ENCODE assay signal across 8 cellular contexts in the genomic region with DNA sequence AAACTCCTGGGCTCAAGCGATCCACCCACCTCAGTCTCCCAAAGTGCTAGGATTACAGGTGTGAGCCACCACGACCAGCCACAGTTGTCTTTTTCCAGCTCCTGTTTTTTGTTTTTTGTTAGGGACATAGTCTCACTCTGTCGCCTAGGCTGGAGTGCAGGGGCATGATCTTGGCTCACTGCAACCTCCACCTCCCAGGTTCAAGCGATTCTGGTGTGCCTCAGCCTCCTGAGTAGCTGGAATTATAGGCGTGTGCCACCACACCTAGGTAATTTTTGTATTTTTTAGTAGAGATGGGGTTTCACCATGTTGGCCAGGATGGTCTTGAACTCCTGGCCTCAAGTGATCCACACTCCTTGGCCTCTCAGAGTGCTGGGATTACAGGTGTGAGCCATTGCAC. TPM values are rescaled to one million over a fixed set of nuclear protein-coding genes. Genes with fewer than 3 reads are reported as not detected.
DNase-seq lines count a peak whose midpoint lies in the region; ATAC-seq, FAIRE-seq and TF ChIP-seq lines count a peak whose summit lies in the region.
"Not testable (repeated sequence)": the region's sequence is repeated elsewhere in the genome, so short reads cannot be mapped to it uniquely, and the experiment has no call there.

No MANE protein-coding gene starts in this region.

- H3K9me3 ChIP-seq in A549; DOHH2 (ENCODE audit: control insufficient read depth, insufficient read depth, low read length); Karpas-422 (ENCODE audit: low read length); K562 (replicated peaks; ENCODE audit: control insufficient read depth, insufficient read depth, low read depth, low read length); iPS-15b (ENCODE audit: control insufficient read depth, insufficient read depth, low read length): not testable (repeated sequence)

- WGBS in A549 (ENCODE audit: missing lambda C conversion rate) = 93% methylated on average over 5 of the region's 5 CpGs
- WGBS in K562 (ENCODE audit: insufficient coverage, low coverage, missing lambda C conversion rate) = 80% methylated on average over 5 of the region's 5 CpGs

- H4K20me1 ChIP-seq in DOHH2 (ENCODE audit: control insufficient read depth, insufficient read depth, low read depth, low read length) = peaks cover 39% of the 10 kb centered on the region
- H4K20me1 ChIP-seq in Karpas-422 (ENCODE audit: insufficient read depth, low read depth, low read length) = peaks cover 63% of the 10 kb centered on the region
- peaks cover 61% of the 10 kb centered on the region for H4K20me1 ChIP-seq in K562 (replicated peaks; ENCODE audit: control insufficient read depth, insufficient read depth, low read length)

- not testable (repeated sequence) for H3K9me3 Mint-ChIP-seq in T-cell; activated T-cell treated with anti-CD3 and anti-CD28 coated beads, Interleukin-2, amount 50 U/mL, for 72 hours; neural crest cell

- H3K4me3 Mint-ChIP-seq in T-cell = peak overlapping the region in 2 of 3 donors; percentile 17 to 89
- H3K4me3 Mint-ChIP-seq in activated T-cell treated with anti-CD3 and anti-CD28 coated beads, Interleukin-2, amount 50 U/mL, for 72 hours = peak overlapping the region; percentile 95 to 98
- H3K4me3 Mint-ChIP-seq in neural crest cell = peak overlapping the region; percentile 34

- H3K36me3 Mint-ChIP-seq in T-cell (peaks cover 48% of the 10 kb centered on the region), neural crest cell (ENCODE audit: low read depth) (peaks cover 34% of the 10 kb centered on the region)
- peaks cover 20 to 46% of the 10 kb centered on the region in 2 donors for H3K36me3 Mint-ChIP-seq in activated T-cell treated with anti-CD3 and anti-CD28 coated beads, Interleukin-2, amount 50 U/mL, for 72 hours (ENCODE audit: insufficient read depth in 2 of 2)

- H3K4me2 ChIP-seq in A549 = peak overlapping the region; percentile 88
- peak overlapping the region; percentile 67 for H3K4me2 ChIP-seq in DOHH2 (ENCODE audit: low read length)
- H3K4me2 ChIP-seq in Karpas-422 (ENCODE audit: low read depth, low read length, poor library complexity, severe bottlenecking) = peak overlapping the region; percentile 92
- peak overlapping the region; percentile 97 for H3K4me2 ChIP-seq in K562 (ENCODE audit: insufficient read depth, low read length)

- H3K4me3 ChIP-seq in A549 (peak overlapping the region; percentile 95; the same call in 1 of the 3 replicates), DOHH2 (ENCODE audit: low read length) (peak overlapping the region; percentile 88), Karpas-422 (ENCODE audit: low read length) (peak overlapping the region; percentile 97; the same call in 1 of the 2 replicates), K562 (peak overlapping the region; percentile 95; the same call in 1 of the 2 replicates), iPS-15b (ENCODE audit: low read depth, low read length) (peak overlapping the region; percentile 37)

- H3K9me1 ChIP-seq in K562 (ENCODE audit: control insufficient read depth, insufficient read depth, low read length) = peaks cover 16% of the 10 kb centered on the region

- H3K27ac ChIP-seq in A549; DOHH2 (ENCODE audit: low read depth, low read length); K562 (ENCODE audit: extremely low read depth, low read depth, low read length): not testable (repeated sequence)
- H3K27ac ChIP-seq in Karpas-422 (ENCODE audit: low read length) = peak overlapping the region; percentile 87; the same call in 1 of the 2 replicates

- not testable (repeated sequence) for FAIRE-seq in A549 (lab: Jason Lieb, UNC); K562 (lab: Jason Lieb, UNC)

- H2AFZ ChIP-seq in Karpas-422 (ENCODE audit: low read length); K562 (ENCODE audit: low read depth, low read length): not testable (repeated sequence)

- H3K27me3 Mint-ChIP-seq in T-cell; activated T-cell treated with anti-CD3 and anti-CD28 coated beads, Interleukin-2, amount 50 U/mL, for 72 hours (ENCODE audit: low read depth); neural crest cell (ENCODE audit: low read depth): not testable (repeated sequence)

- not testable (repeated sequence) for H3F3A ChIP-seq in DOHH2 (ENCODE audit: control insufficient read depth, insufficient read depth)

- BruUV-seq in K562 (replicated peaks; lab: Mats Ljungman, UMichigan) = not testable (repeated sequence)

- not testable (repeated sequence) for ATAC-seq in A549; T-cell (replicated peaks in 1 of 4); activated T-cell treated with anti-CD3 and anti-CD28 coated beads, Interleukin-2, amount 50 U/mL, for 72 hours (replicated peaks in 1 of 2); K562

- intact Hi-C loops in K562 (cut with micrococcal nuclease) = not testable (repeated sequence)

- H3K79me2 ChIP-seq in DOHH2 (ENCODE audit: control insufficient read depth, low read length) (peaks cover 70% of the 10 kb centered on the region), Karpas-422 (ENCODE audit: low read length) (peaks cover 68% of the 10 kb centered on the region), K562 (ENCODE audit: control insufficient read depth, insufficient read depth, low read length) (peaks cover 73% of the 10 kb centered on the region)

- not testable (repeated sequence) for TF ChIP-seq EP300 in A549 (IDR thresholded peaks at IDR 0.05); K562 (IDR thresholded peaks at IDR 0.05; ENCODE audit: low read length)

- not testable (repeated sequence) for H3K27ac Mint-ChIP-seq in T-cell; neural crest cell (ENCODE audit: unreplicated experiment)
- peak overlapping the region; percentile 98 for H3K27ac Mint-ChIP-seq in activated T-cell treated with anti-CD3 and anti-CD28 coated beads, Interleukin-2, amount 50 U/mL, for 72 hours

- H3K27me3 ChIP-seq in DOHH2 (ENCODE audit: control insufficient read depth, low read length); Karpas-422 (ENCODE audit: low read length); K562 (ENCODE audit: control insufficient read depth in 2 of 2, insufficient read depth in 2 of 2, low read length in 2 of 2); iPS-15b (ENCODE audit: control insufficient read depth, insufficient read depth, low read length): not testable (repeated sequence)

- not testable (repeated sequence) for H3K9me2 ChIP-seq in DOHH2 (replicated peaks; ENCODE audit: control insufficient read depth, low read length); Karpas-422 (replicated peaks; ENCODE audit: insufficient read depth, low read length)

- CTCF ChIA-PET in A549 (lab: Yijun Ruan, JAX) = interaction anchor here (1.4 to 7.7 kb wide), 6 partner anchors 11 to 39 kb away, joined by 3 to 142 read pairs (median 6); a partner anchor contains a TSS
- CTCF ChIA-PET in T-cell (lab: Charles Lee) = interaction anchor here in 1 of 2 donors (0.7 to 3.5 kb wide), 2 partner anchors 14 to 426 kb away, joined by 3 to 72 read pairs; no protein-coding TSS in a partner anchor
- CTCF ChIA-PET in K562 (lab: Yijun Ruan, JAX; ENCODE audit: low intra/inter-chr PET ratio) = not testable (repeated sequence)

- not testable (repeated sequence) for TF ChIP-seq POLR2A in A549 (IDR thresholded peaks at IDR 0.05; ENCODE audit: low read length); K562 (conservative IDR thresholded peaks at IDR 0.05)

- not testable (repeated sequence) for TF ChIP-seq RAD21 in A549 (conservative IDR thresholded peaks at IDR 0.05 in 1 of 2, IDR thresholded peaks at IDR 0.05 in 1 of 2); K562 (CRISPR knock-in tag; conservative IDR thresholded peaks at IDR 0.05 in 1 of 2, IDR thresholded peaks at IDR 0.05 in 1 of 2)

- H3K9ac ChIP-seq in Karpas-422 (ENCODE audit: low read length) (peak overlapping the region; percentile 89; the same call in 1 of the 2 replicates), K562 (ENCODE audit: insufficient read depth in 1 of 2, low read depth in 2 of 2, low read length in 2 of 2) (peak overlapping the region; percentile 98 to 99; a peak in 3 of 4 replicates)
- not testable (repeated sequence) for H3K9ac ChIP-seq in iPS-15b (ENCODE audit: low read depth, low read length)

- POLR2A ChIA-PET in A549 (lab: Yijun Ruan, JAX) = not testable (repeated sequence)
- POLR2A ChIA-PET in T-cell (lab: Charles Lee) (interaction anchor here in 1 of 2 donors (0.6 kb wide), 1 partner anchor 14 kb away, joined by 4 read pairs; no protein-coding TSS in a partner anchor), K562 (lab: Yijun Ruan, JAX) (interaction anchor here (0.5 to 5.6 kb wide), 9 partner anchors 8 to 88 kb away, joined by 3 to 130 read pairs (median 8); a partner anchor contains a TSS)

- H3K4me1 Mint-ChIP-seq in T-cell = peaks cover 52 to 57% (median 57%) of the 10 kb centered on the region in 3 donors
- H3K4me1 Mint-ChIP-seq in activated T-cell treated with anti-CD3 and anti-CD28 coated beads, Interleukin-2, amount 50 U/mL, for 72 hours (ENCODE audit: low read depth) = peaks cover 63% of the 10 kb centered on the region
- peaks cover 35% of the 10 kb centered on the region for H3K4me1 Mint-ChIP-seq in neural crest cell

- peaks cover 24% of the 10 kb centered on the region; the same call in 2 of the 3 replicates for H3K4me1 ChIP-seq in A549
- H3K4me1 ChIP-seq in DOHH2 (ENCODE audit: control insufficient read depth, low read length) = peaks cover 33% of the 10 kb centered on the region
- peaks cover 58% of the 10 kb centered on the region for H3K4me1 ChIP-seq in Karpas-422 (ENCODE audit: low read length)
- H3K4me1 ChIP-seq in K562 (replicated peaks in 1 of 2; ENCODE audit: control insufficient read depth in 2 of 2, insufficient read depth in 2 of 2, low read length in 2 of 2) = peaks cover 20 to 31% of the 10 kb centered on the region in 2 experiments; a peak in 4 of 5 replicates
- peaks cover 13% of the 10 kb centered on the region for H3K4me1 ChIP-seq in iPS-15b (ENCODE audit: control insufficient read depth, insufficient read depth, low read length)

- not testable (repeated sequence) for TF ChIP-seq CTCF in A549 (IDR thresholded peaks at IDR 0.05); DOHH2 (IDR thresholded peaks at IDR 0.05; ENCODE audit: low read depth, low read length, poor library complexity, severe bottlenecking); K562 (IDR thresholded peaks at IDR 0.05 in 2 of 3, conservative IDR thresholded peaks at IDR 0.05 in 1 of 3; ENCODE audit: insufficient read depth in 2 of 3, low read depth in 1 of 3, low read length in 3 of 3); neural crest cell (conservative IDR thresholded peaks at IDR 0.05)

- not testable (repeated sequence) for DNase-seq in A549 (ENCODE audit: low read depth in 1 of 2, low spot score in 1 of 2); Karpas-422; T-cell; activated T-cell treated with anti-CD3 and anti-CD28 coated beads, Interleukin-2, amount 50 U/mL, for 72 hours; K562 (ENCODE audit: extremely low read depth in 1 of 4, low spot score in 3 of 4); neural crest cell (ENCODE audit: low read depth, low spot score)

- in situ Hi-C loops in K562 (cut with MboI) = not testable (repeated sequence)

- H3K36me3 ChIP-seq in DOHH2 (ENCODE audit: control insufficient read depth, low read length) = peaks cover 68% of the 10 kb centered on the region
- H3K36me3 ChIP-seq in Karpas-422 (ENCODE audit: insufficient read depth, low read length) = peaks cover 61% of the 10 kb centered on the region
- peaks cover 70% of the 10 kb centered on the region for H3K36me3 ChIP-seq in K562 (ENCODE audit: control insufficient read depth, insufficient read depth, low read length)
- peaks cover 57% of the 10 kb centered on the region for H3K36me3 ChIP-seq in iPS-15b (ENCODE audit: control insufficient read depth, insufficient read depth, low read length)

RNA-seq across cellular contexts. Expression of a gene that starts 2.3 kb away (rescaled TPM):
- 154 and 159 TPM in 2 replicates for polyA plus RNA-seq in A549 (2011; rRNA removed)
- 191 and 192 TPM in 2 replicates for polyA plus RNA-seq in A549 (2012; cell fraction: cytosol; rRNA removed)
- 203 and 229 TPM in 2 replicates for polyA plus RNA-seq in A549 (2012; cell fraction: nucleus; rRNA removed)
- polyA plus RNA-seq in A549 (2017; fragmentation: RNase III; extraction: RNeasy Plus Mini Kit Qiagen cat#74134 plus additional on column Dnase treatment) = 122 to 128 TPM (median 125 TPM) in 3 replicates
- polyA minus RNA-seq in A549 (2011; rRNA and poly(A)+ RNA removed) = 103 and 114 TPM in 2 replicates
- 27.3 and 36.4 TPM in 2 replicates for total RNA-seq in Karpas-422 (2014; rRNA removed; shearing (Covaris generic); ENCODE audit: low replicate concordance)
- total RNA-seq in T-cell = 10 to 100 TPM; 46.7 to 77.9 (median 67.6) TPM
- 100 to 1,000 TPM; 119 to 137 TPM for total RNA-seq in activated T-cell treated with anti-CD3 and anti-CD28 coated beads, Interleukin-2, amount 50 U/mL, for 72 hours
- total RNA-seq in K562 (2011; cell fraction: chromatin; rRNA removed; ENCODE audit: low replicate concordance) = 199 and 404 TPM in 2 replicates
- total RNA-seq in K562 (2011; cell fraction: nucleolus; rRNA removed) = 262 and 289 TPM in 2 replicates
- 279 and 385 TPM in 2 replicates for total RNA-seq in K562 (2011; cell fraction: nucleoplasm; rRNA removed)
- 57.7 and 72.7 TPM in 2 replicates for total RNA-seq in K562 (2014; rRNA removed)
- total RNA-seq in K562 (2014; rRNA removed; fragmentation: Illumina TruSeq; extraction: Trizol) = 66.3 and 73.6 TPM in 2 replicates
- total RNA-seq in K562 (2015; rRNA removed; fragmentation: Illumina TruSeq; extraction: Trizol) = 69.9 and 74.3 TPM in 2 replicates
- 106 and 112 TPM in 2 replicates for total RNA-seq in K562 (2021)
- polyA plus RNA-seq in K562 (2011; rRNA removed) = 38.8 and 50.3 TPM in 2 replicates
- polyA plus RNA-seq in K562 (2011; cell fraction: cytosol; rRNA removed) = 46.3 and 48.3 TPM in 2 replicates
- 168 and 245 TPM in 2 replicates for polyA plus RNA-seq in K562 (2011; cell fraction: nucleus; rRNA removed)
- 55.7 and 78.9 TPM in 2 replicates for polyA plus RNA-seq in K562 (2012)
- polyA plus RNA-seq in K562 (2014; fragmentation: Illumina TruSeq; extraction: Trizol) = 32.6 and 39.0 TPM in 2 replicates
- polyA plus RNA-seq in K562 (2014; fragmentation: Nextera tagmentation; extraction: Ambion mirVana) = 10 to 100 TPM; 29.8 to 35.9 TPM
- polyA plus RNA-seq in K562 (2014; rRNA removed) = 72.2 and 73.2 TPM in 2 replicates
- polyA minus RNA-seq in K562 (2011; rRNA and poly(A)+ RNA removed) = 318 and 400 TPM in 2 replicates
- 171 and 228 TPM in 2 replicates for polyA minus RNA-seq in K562 (2011; cell fraction: cytosol; rRNA and poly(A)+ RNA removed)
- 155 and 182 TPM in 2 replicates for polyA minus RNA-seq in K562 (2011; cell fraction: nucleus; rRNA and poly(A)+ RNA removed)
- total RNA-seq in neural crest cell = 64.9 and 65.5 TPM in 2 replicates

RNA-seq across cellular contexts. Expression of a gene that starts 39.8 kb away (rescaled TPM):
- 35.9 and 38.9 TPM in 2 replicates for polyA plus RNA-seq in A549 (2011; rRNA removed)
- 5.7 and 7.2 TPM in 2 replicates for polyA plus RNA-seq in A549 (2012; cell fraction: cytosol; rRNA removed)
- polyA plus RNA-seq in A549 (2012; cell fraction: nucleus; rRNA removed) = 7.5 and 12.1 TPM in 2 replicates
- polyA plus RNA-seq in A549 (2017; fragmentation: RNase III; extraction: RNeasy Plus Mini Kit Qiagen cat#74134 plus additional on column Dnase treatment) = 14.9 to 15.4 TPM (median 15.1 TPM) in 3 replicates
- polyA minus RNA-seq in A549 (2011; rRNA and poly(A)+ RNA removed) = 43.0 and 47.5 TPM in 2 replicates
- total RNA-seq in Karpas-422 (2014; rRNA removed; shearing (Covaris generic); ENCODE audit: low replicate concordance) = 27.2 and 58.6 TPM in 2 replicates
- total RNA-seq in T-cell = 10 to 100 TPM; 42.7 to 50.1 (median 46.1) TPM
- total RNA-seq in activated T-cell treated with anti-CD3 and anti-CD28 coated beads, Interleukin-2, amount 50 U/mL, for 72 hours = 10 to 100 TPM; 39.5 to 43.3 TPM
- 43.1 and 99.4 TPM in 2 replicates for total RNA-seq in K562 (2011; cell fraction: chromatin; rRNA removed; ENCODE audit: low replicate concordance)
- total RNA-seq in K562 (2011; cell fraction: nucleolus; rRNA removed) = 19.2 and 27.8 TPM in 2 replicates
- 47.1 and 72.9 TPM in 2 replicates for total RNA-seq in K562 (2011; cell fraction: nucleoplasm; rRNA removed)
- total RNA-seq in K562 (2014; rRNA removed) = 11.6 and 14.7 TPM in 2 replicates
- 18.5 and 21.2 TPM in 2 replicates for total RNA-seq in K562 (2014; rRNA removed; fragmentation: Illumina TruSeq; extraction: Trizol)
- 17.7 and 18.6 TPM in 2 replicates for total RNA-seq in K562 (2015; rRNA removed; fragmentation: Illumina TruSeq; extraction: Trizol)
- total RNA-seq in K562 (2021) = 21.7 and 23.8 TPM in 2 replicates
- polyA plus RNA-seq in K562 (2011; rRNA removed) = 12.5 and 13.6 TPM in 2 replicates
- 5.0 and 7.1 TPM in 2 replicates for polyA plus RNA-seq in K562 (2011; cell fraction: cytosol; rRNA removed)
- polyA plus RNA-seq in K562 (2011; cell fraction: nucleus; rRNA removed) = 29.2 and 35.6 TPM in 2 replicates
- polyA plus RNA-seq in K562 (2012) = 14.6 and 16.4 TPM in 2 replicates
- polyA plus RNA-seq in K562 (2014; fragmentation: Illumina TruSeq; extraction: Trizol) = 21.1 and 25.6 TPM in 2 replicates
- 1 to 10 TPM; 4.3 to 6.0 TPM for polyA plus RNA-seq in K562 (2014; fragmentation: Nextera tagmentation; extraction: Ambion mirVana)
- 11.3 and 11.7 TPM in 2 replicates for polyA plus RNA-seq in K562 (2014; rRNA removed)
- polyA minus RNA-seq in K562 (2011; rRNA and poly(A)+ RNA removed) = 33.0 and 33.6 TPM in 2 replicates
- 14.9 and 19.5 TPM in 2 replicates for polyA minus RNA-seq in K562 (2011; cell fraction: cytosol; rRNA and poly(A)+ RNA removed)
- 28.1 and 41.1 TPM in 2 replicates for polyA minus RNA-seq in K562 (2011; cell fraction: nucleus; rRNA and poly(A)+ RNA removed)
- 34.7 and 35.2 TPM in 2 replicates for total RNA-seq in neural crest cell

Comparison
In these comparisons a context has a peak if more than half of its experiments do, and no peak if none do; other contexts are left out.
1. H3K4me3 ChIP-seq: peak in every context shown above with its lines; median percentile 97 in Karpas-422; 95 in A549; 95 in K562; 88 in DOHH2; 37 in iPS-15b.
2. H3K4me3 Mint-ChIP-seq: peak in every context shown above with its lines; median percentile 96 in activated T-cell treated with anti-CD3 and anti-CD28 coated beads, Interleukin-2, amount 50 U/mL, for 72 hours; 53 in T-cell; 34 in neural crest cell.